ENCODE assay signal across 15 cellular contexts in genomic region chr5:55568629-55569512, GRCh38. TPM values are rescaled to one million over a fixed set of nuclear protein-coding genes. Genes with fewer than 3 reads are reported as not detected.
A peak's percentile ranks its signal among the peaks of the same experiment; 100 is the strongest.
DNase-seq lines count a peak whose midpoint lies in the region; FAIRE-seq and TF ChIP-seq lines count a peak whose summit lies in the region.
"Had no signal": no experiment of that assay in that cellular context is flagged by ENCODE, and none has a peak within 500 bp of the region (broad histone marks: within the 10 kb centered on the region; RNA-seq: fewer than 3 reads in every experiment).

No MANE protein-coding gene starts in this region.

- H3K27ac ChIP-seq in HUES64 (ENCODE audit: low read depth, low read length) (peak overlapping the region; percentile 100), astrocyte (ENCODE audit: low read depth, low read length) (no peak overlapping the region), mesendoderm (ENCODE audit: low read depth, low read length) (no peak overlapping the region), subcutaneous abdominal adipose tissue (ENCODE audit: low read depth, low read length) (peak overlapping the region; percentile 92)

- H3K9me3 ChIP-seq in HUES64 (ENCODE audit: insufficient read depth, low read depth, low read length) = no peaks in the 10 kb centered on the region
- H3K9me3 ChIP-seq in astrocyte (ENCODE audit: insufficient read depth, low read depth, low read length) = no peaks in the 10 kb centered on the region
- no peaks in the 10 kb centered on the region for H3K9me3 ChIP-seq in subcutaneous abdominal adipose tissue (ENCODE audit: control insufficient read depth in 5 of 5, low read length in 5 of 5)

- no peak overlapping the region for H3K4me2 ChIP-seq in astrocyte (ENCODE audit: low read length)
- no peak overlapping the region for H3K4me2 ChIP-seq in mesendoderm (ENCODE audit: low read length)

- no peaks in the 10 kb centered on the region for H3K79me2 ChIP-seq in astrocyte (ENCODE audit: insufficient read depth, low read length)
- H3K79me2 ChIP-seq in mesendoderm (ENCODE audit: control insufficient read depth, insufficient read depth, low read length) = no peaks in the 10 kb centered on the region

- no peak for TF ChIP-seq CTCF in astrocyte (IDR thresholded peaks at IDR 0.05; ENCODE audit: insufficient read depth, low read depth, low read length)

- H3K4me1 ChIP-seq in HUES64 (ENCODE audit: insufficient read depth, low read length) = peaks cover 34% of the 10 kb centered on the region
- H3K4me1 ChIP-seq in astrocyte (ENCODE audit: insufficient read depth, low read length) = no peaks in the 10 kb centered on the region
- peaks cover 2% of the 10 kb centered on the region for H3K4me1 ChIP-seq in mesendoderm (ENCODE audit: control insufficient read depth, low read depth, low read length)
- H3K4me1 ChIP-seq in subcutaneous abdominal adipose tissue (ENCODE audit: control insufficient read depth in 5 of 5, insufficient read depth in 5 of 5, low read length in 5 of 5) = peaks cover 0 to 23% (median 20%) of the 10 kb centered on the region in 5 donors

- H3K4ac ChIP-seq in mesendoderm (ENCODE audit: low read depth, low read length) = no peak overlapping the region

- peak; percentile 5 for FAIRE-seq in astrocyte (lab: Jason Lieb, UNC)
- FAIRE-seq: bronchial epithelial cell had no signal

- H2AFZ ChIP-seq in astrocyte (ENCODE audit: low read depth, low read length) = no peak overlapping the region

- DNase-seq in astrocyte (ENCODE audit: low read depth) (peak; percentile 44), mesendoderm (no peak), hepatic stellate cell (ENCODE audit: low spot score) (no peak), posterior vena cava (ENCODE audit: low spot score) (no peak)
- no peak for DNase-seq in stimulated activated CD8-positive, alpha-beta memory T cell treated with anti-CD3 and anti-CD28 coated beads, Interleukin-4, amount 100 ng/mL, for 48 hours
- DNase-seq: activated CD4-positive, CD25-positive, alpha-beta regulatory T cell treated with anti-CD3 and anti-CD28 coated beads, Interleukin-2, amount 50 U/mL, for 72 hours; activated T-cell treated with anti-CD3 and anti-CD28 coated beads, Interleukin-2, amount 50 U/mL, for 24 hours; HCEC 1CT; islet precursor cell; naive thymus-derived CD8-positive, alpha-beta T cell; stimulated activated CD4-positive, alpha-beta T cell treated with anti-CD3 and anti-CD28 coated beads, Interleukin-2, amount 100 ng/mL, for 48 hours; stimulated activated naive CD8-positive, alpha-beta T cell treated with anti-CD3 and anti-CD28 coated beads, Interleukin-15, Interleukin-2, amounts not matched to agents 100 U/mL and 50 U/mL, for 24 hours had no signal

- intact Hi-C loops in posterior vena cava (cut with DNase I) = no loop called here

- no peak overlapping the region for H2BK120ac ChIP-seq in mesendoderm (ENCODE audit: low read depth, low read length)

- H4K8ac ChIP-seq in mesendoderm (ENCODE audit: low read depth, low read length) = no peak overlapping the region

- no peaks in the 10 kb centered on the region for H3K9me3 Mint-ChIP-seq in astrocyte (ENCODE audit: unreplicated experiment)
- H3K9me3 Mint-ChIP-seq: activated T-cell treated with anti-CD3 and anti-CD28 coated beads, Interleukin-2, amount 50 U/mL, for 24 hours; naive thymus-derived CD8-positive, alpha-beta T cell had no signal

- H3K27ac Mint-ChIP-seq in astrocyte (ENCODE audit: unreplicated experiment) = peak overlapping the region; percentile 73
- H3K27ac Mint-ChIP-seq: activated T-cell treated with anti-CD3 and anti-CD28 coated beads, Interleukin-2, amount 50 U/mL, for 24 hours; naive thymus-derived CD8-positive, alpha-beta T cell had no signal

- H4K20me1 ChIP-seq in astrocyte (ENCODE audit: insufficient read depth, low read length) = no peaks in the 10 kb centered on the region

- H3K27me3 Mint-ChIP-seq in astrocyte (ENCODE audit: low read depth, unreplicated experiment) = no peaks in the 10 kb centered on the region
- H3K27me3 Mint-ChIP-seq: activated T-cell treated with anti-CD3 and anti-CD28 coated beads, Interleukin-2, amount 50 U/mL, for 24 hours; naive thymus-derived CD8-positive, alpha-beta T cell had no signal

- H2BK5ac ChIP-seq in mesendoderm (ENCODE audit: low read length) = no peak overlapping the region

- H3K36me3 Mint-ChIP-seq in astrocyte (ENCODE audit: low read depth, unreplicated experiment) = no peaks in the 10 kb centered on the region
- H3K36me3 Mint-ChIP-seq: naive thymus-derived CD8-positive, alpha-beta T cell had no signal

- H2AK5ac ChIP-seq in mesendoderm (ENCODE audit: low read length) = no peak overlapping the region

- H3K27me3 ChIP-seq in HUES64 (ENCODE audit: insufficient read depth, low read length) = no peaks in the 10 kb centered on the region
- no peaks in the 10 kb centered on the region for H3K27me3 ChIP-seq in astrocyte (ENCODE audit: insufficient read depth, low read length)
- H3K27me3 ChIP-seq in mesendoderm (ENCODE audit: insufficient read depth, low read length, poor library complexity) = no peaks in the 10 kb centered on the region
- H3K27me3 ChIP-seq in subcutaneous abdominal adipose tissue (ENCODE audit: control insufficient read depth in 5 of 5, insufficient read depth in 4 of 5, low read length in 5 of 5) = no peaks in the 10 kb centered on the region

- no peak overlapping the region for H2BK15ac ChIP-seq in mesendoderm (replicated peaks; ENCODE audit: low read depth)

- WGBS in HUES64 = 85% methylated on average over 15 of the region's 15 CpGs
- no CpG with 5 or more reads among the region's 15 CpGs for WGBS in mesendoderm (ENCODE audit: extremely low coverage, insufficient coverage, low lambda C conversion rate)

- peak overlapping the region; percentile 7 for H3K56ac ChIP-seq in mesendoderm (ENCODE audit: low read length)

- peaks cover 30% of the 10 kb centered on the region for H3K4me1 Mint-ChIP-seq in astrocyte (ENCODE audit: low read depth, unreplicated experiment)

- no peak overlapping the region for H3K23ac ChIP-seq in mesendoderm (ENCODE audit: low read length)

- H3K9ac ChIP-seq in HUES64 (ENCODE audit: low read depth, low read length) (no peak overlapping the region), astrocyte (ENCODE audit: low read length) (no peak overlapping the region), mesendoderm (ENCODE audit: low read length) (no peak overlapping the region), subcutaneous abdominal adipose tissue (ENCODE audit: low read length in 5 of 5) (peak overlapping the region in 3 of 5 donors; percentile 30 to 54 (median 41))

- H3K36me3 ChIP-seq in HUES64 (ENCODE audit: insufficient read depth, low read length) (no peaks in the 10 kb centered on the region), astrocyte (ENCODE audit: insufficient read depth, low read length) (no peaks in the 10 kb centered on the region), mesendoderm (ENCODE audit: control insufficient read depth, insufficient read depth, low read length) (no peaks in the 10 kb centered on the region), subcutaneous abdominal adipose tissue (ENCODE audit: control insufficient read depth in 5 of 5, insufficient read depth in 5 of 5, low read length in 5 of 5) (no peaks in the 10 kb centered on the region)

- no peak overlapping the region for H3K4me3 Mint-ChIP-seq in astrocyte (ENCODE audit: unreplicated experiment)
- H3K4me3 Mint-ChIP-seq: activated T-cell treated with anti-CD3 and anti-CD28 coated beads, Interleukin-2, amount 50 U/mL, for 24 hours; naive thymus-derived CD8-positive, alpha-beta T cell had no signal

- no peak overlapping the region for H3K4me3 ChIP-seq in HUES64 (ENCODE audit: low read length)
- no peak overlapping the region for H3K4me3 ChIP-seq in astrocyte (ENCODE audit: insufficient read depth, low read depth, low read length)
- no peak overlapping the region for H3K4me3 ChIP-seq in mesendoderm (ENCODE audit: low read length)
- H3K4me3 ChIP-seq in subcutaneous abdominal adipose tissue (ENCODE audit: low read depth in 1 of 5, low read length in 5 of 5) = peak overlapping the region in 4 of 5 donors; percentile 20 to 65 (median 40)

- no peaks in the 10 kb centered on the region for H3K79me1 ChIP-seq in mesendoderm (ENCODE audit: low read length)

- no peak overlapping the region for H3K18ac ChIP-seq in mesendoderm (ENCODE audit: low read length)

- H4K5ac ChIP-seq in mesendoderm (ENCODE audit: low read length) = no peak overlapping the region

RNA-seq across cellular contexts. Expression of gene PLPP1, which starts 34.1 kb away (rescaled TPM):
- 27.3 TPM for polyA plus RNA-seq in HUES64 (2013, experiment 1 of 2)
- 28.5 TPM for polyA plus RNA-seq in HUES64 (2013, experiment 2 of 2)
- total RNA-seq in astrocyte (56.3 and 58.9 TPM in 2 replicates), posterior vena cava (100 to 1,000 TPM; 274 to 337 TPM)
- 14.6 TPM for polyA plus RNA-seq in mesendoderm (2013, experiment 1 of 2)
- polyA plus RNA-seq in mesendoderm (2013, experiment 2 of 2) = 14.9 TPM

Comparison
In these comparisons a context has a peak if more than half of its experiments do, and no peak if none do; other contexts are left out.
1. H3K27ac ChIP-seq: peak in HUES64 (single experiment) and subcutaneous abdominal adipose tissue (single experiment); none in astrocyte (single experiment) and mesendoderm (single experiment).
2. H3K4me3 ChIP-seq: peak in subcutaneous abdominal adipose tissue (4 of 5); none in HUES64 (single experiment), astrocyte (single experiment) and mesendoderm (single experiment).
3. H3K9ac ChIP-seq: peak in subcutaneous abdominal adipose tissue (3 of 5); none in HUES64 (single experiment), astrocyte (single experiment) and mesendoderm (single experiment).